ENCODE assay signal across 15 cellular contexts in the genomic region with DNA sequence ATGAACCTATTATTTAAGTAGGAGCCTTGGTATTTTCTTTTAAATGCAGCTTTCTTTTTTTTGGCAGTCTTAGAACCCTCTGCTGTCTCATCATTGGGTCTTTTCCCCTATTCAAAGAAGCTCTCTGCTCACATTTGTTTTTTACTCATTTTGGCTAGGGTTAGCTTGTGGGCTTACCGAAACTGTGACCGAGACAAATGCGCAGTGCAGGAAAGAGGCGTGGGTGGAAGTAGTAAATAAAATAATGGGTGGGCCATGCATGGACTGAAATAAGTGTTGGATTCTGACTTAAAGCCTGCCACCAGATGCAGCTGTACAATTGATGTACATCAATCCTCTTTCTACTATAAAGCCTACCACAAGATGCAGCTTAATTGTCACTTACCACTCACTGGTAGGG. TPM values are rescaled to one million over a fixed set of nuclear protein-coding genes. Genes with fewer than 3 reads are reported as not detected.
DNase-seq lines count a peak whose midpoint lies in the region; ATAC-seq lines count a peak whose summit lies in the region.
"Had no signal": no experiment of that assay in that cellular context is flagged by ENCODE, and none has a peak within 500 bp of the region (broad histone marks: within the 10 kb centered on the region; RNA-seq: fewer than 3 reads in every experiment).

No MANE protein-coding gene starts in this region.

- H3K9me3 Mint-ChIP-seq in activated naive CD8-positive, alpha-beta T cell treated with anti-CD3 and anti-CD28 coated beads, Interleukin-2, amount 50 U/mL, for 24 hours, result peaks cover 4% of the 10 kb centered on the region
- H3K9me3 Mint-ChIP-seq in activated naive CD8-positive, alpha-beta T cell treated with anti-CD3 and anti-CD28 coated beads for 36 hours, result no peaks in the 10 kb centered on the region
- no peaks in the 10 kb centered on the region for H3K9me3 Mint-ChIP-seq in stimulated activated effector memory CD8-positive, alpha-beta T cell treated with anti-CD3 and anti-CD28 coated beads, Interleukin-12 subunit alpha, Interleukin-12 subunit beta, amount 100 ng/mL, for 72 hours
- H3K9me3 Mint-ChIP-seq: HFFc6 had no signal

- no peaks in the 10 kb centered on the region for H3K27me3 Mint-ChIP-seq in activated naive CD8-positive, alpha-beta T cell treated with anti-CD3 and anti-CD28 coated beads, Interleukin-2, amount 50 U/mL, for 24 hours
- H3K27me3 Mint-ChIP-seq in activated naive CD8-positive, alpha-beta T cell treated with anti-CD3 and anti-CD28 coated beads for 36 hours, result no peaks in the 10 kb centered on the region

- peaks cover 18% of the 10 kb centered on the region for H3K36me3 Mint-ChIP-seq in activated naive CD8-positive, alpha-beta T cell treated with anti-CD3 and anti-CD28 coated beads, Interleukin-2, amount 50 U/mL, for 24 hours (ENCODE audit: low read depth)
- H3K36me3 Mint-ChIP-seq in activated naive CD8-positive, alpha-beta T cell treated with anti-CD3 and anti-CD28 coated beads for 36 hours, result peaks cover 19% of the 10 kb centered on the region
- no peaks in the 10 kb centered on the region for H3K36me3 Mint-ChIP-seq in stimulated activated effector memory CD8-positive, alpha-beta T cell treated with anti-CD3 and anti-CD28 coated beads, Interleukin-12 subunit alpha, Interleukin-12 subunit beta, amount 100 ng/mL, for 72 hours

- no peak for DNase-seq in activated CD4-positive, CD25-positive, alpha-beta regulatory T cell treated with anti-CD3 and anti-CD28 coated beads, Interleukin-2, amount 50 U/mL, for 72 hours
- DNase-seq in activated naive CD8-positive, alpha-beta T cell treated with anti-CD3 and anti-CD28 coated beads, Interleukin-2, amount 50 U/mL, for 24 hours, result no peak
- DNase-seq in activated naive CD8-positive, alpha-beta T cell treated with anti-CD3 and anti-CD28 coated beads for 36 hours, result no peak
- no peak for DNase-seq in stimulated activated effector memory CD8-positive, alpha-beta T cell treated with anti-CD3 and anti-CD28 coated beads, Interleukin-12 subunit alpha, Interleukin-12 subunit beta, amount 100 ng/mL, for 72 hours (ENCODE audit: low spot score in 2 of 2)
- DNase-seq in NAMALWA (ENCODE audit: low spot score), result no peak
- no peak for DNase-seq in COR-L47 (lab: John Stamatoyannopoulos, UW)
- DNase-seq: GDM1, HFFc6, MV-4-11, NCI-H1417 treated with DMSO at 0.1 percent for 48 hours, NCI-H2029, NCI-H2171 treated with DMSO at 0.1 percent for 48 hours, NCI-H510A treated with DMSO at 0.1 percent for 48 hours had no signal

- peaks cover 22% of the 10 kb centered on the region for H3K4me1 Mint-ChIP-seq in activated naive CD8-positive, alpha-beta T cell treated with anti-CD3 and anti-CD28 coated beads, Interleukin-2, amount 50 U/mL, for 24 hours
- H3K4me1 Mint-ChIP-seq in activated naive CD8-positive, alpha-beta T cell treated with anti-CD3 and anti-CD28 coated beads for 36 hours, result peaks cover 32% of the 10 kb centered on the region
- H3K4me1 Mint-ChIP-seq in stimulated activated effector memory CD8-positive, alpha-beta T cell treated with anti-CD3 and anti-CD28 coated beads, Interleukin-12 subunit alpha, Interleukin-12 subunit beta, amount 100 ng/mL, for 72 hours, result peaks cover 19% of the 10 kb centered on the region

- H3K4me3 Mint-ChIP-seq in activated naive CD8-positive, alpha-beta T cell treated with anti-CD3 and anti-CD28 coated beads, Interleukin-2, amount 50 U/mL, for 24 hours, result no peak overlapping the region
- no peak overlapping the region for H3K4me3 Mint-ChIP-seq in activated naive CD8-positive, alpha-beta T cell treated with anti-CD3 and anti-CD28 coated beads for 36 hours
- peak overlapping the region; percentile 30 for H3K4me3 Mint-ChIP-seq in stimulated activated effector memory CD8-positive, alpha-beta T cell treated with anti-CD3 and anti-CD28 coated beads, Interleukin-12 subunit alpha, Interleukin-12 subunit beta, amount 100 ng/mL, for 72 hours
- H3K4me3 Mint-ChIP-seq: HFFc6 had no signal

- ATAC-seq in activated CD4-positive, CD25-positive, alpha-beta regulatory T cell treated with anti-CD3 and anti-CD28 coated beads, Interleukin-2, amount 50 U/mL, for 24 hours, result peak; percentile 74 to 77
- ATAC-seq in activated naive CD8-positive, alpha-beta T cell treated with anti-CD3 and anti-CD28 coated beads, Interleukin-2, amount 50 U/mL, for 24 hours, result peak; percentile 43
- ATAC-seq in HG02973 (IDR thresholded peaks at IDR 0.05; ENCODE audit: unreplicated experiment), result peak; percentile 67
- ATAC-seq in stimulated activated effector memory CD8-positive, alpha-beta T cell treated with anti-CD3 and anti-CD28 coated beads, Interleukin-12 subunit alpha, Interleukin-12 subunit beta, amount 100 ng/mL, for 72 hours, result peak; percentile 86

- H3K27ac Mint-ChIP-seq in activated naive CD8-positive, alpha-beta T cell treated with anti-CD3 and anti-CD28 coated beads, Interleukin-2, amount 50 U/mL, for 24 hours, result no peak overlapping the region
- no peak overlapping the region for H3K27ac Mint-ChIP-seq in activated naive CD8-positive, alpha-beta T cell treated with anti-CD3 and anti-CD28 coated beads for 36 hours
- peak overlapping the region; percentile 21 for H3K27ac Mint-ChIP-seq in stimulated activated effector memory CD8-positive, alpha-beta T cell treated with anti-CD3 and anti-CD28 coated beads, Interleukin-12 subunit alpha, Interleukin-12 subunit beta, amount 100 ng/mL, for 72 hours
- H3K27ac Mint-ChIP-seq: HFFc6 had no signal

RNA-seq across cellular contexts. Expression of gene XPR1, which starts 14.7 kb away (rescaled TPM):
- total RNA-seq in activated naive CD8-positive, alpha-beta T cell treated with anti-CD3 and anti-CD28 coated beads for 36 hours, result 10 to 100 TPM; 15.0 to 20.0 TPM
